1 cellular context compared by ENCODE assay signal in genomic region chr22:37658133-37659065, GRCh38.
A peak's percentile ranks its signal among the peaks of the same experiment; 100 is the strongest.
TF ChIP-seq lines count a peak whose summit lies in the region.

Gene PDXP, plus strand, starts transcription at chr22:37658723. Its CDS starts 60 bp downstream, at chr22:37658783.

TF ChIP-seq in HepG2, 621 proteins besides CTCF, POLR2A, EP300 and RAD21 (continued from another document and continues in another):
- TF ChIP-seq TFAP4 (IDR thresholded peaks at IDR 0.05; ENCODE audit: borderline replicate concordance, low read depth): peak; percentile 78; the same call in 1 of the 2 replicates
- TF ChIP-seq FOXK1 (CRISPR knock-in tag; IDR thresholded peaks at IDR 0.05; ENCODE audit: borderline replicate concordance, low read depth): 0 out of 2 replicates have a peak, but pooled peaks have one; percentile 13
- peak; percentile 73; the same call in 1 of the 2 replicates for TF ChIP-seq ZNF441 (CRISPR knock-in tag; IDR thresholded peaks at IDR 0.05; ENCODE audit: borderline replicate concordance)
- TF ChIP-seq ZNF260 (CRISPR knock-in tag; IDR thresholded peaks at IDR 0.05; ENCODE audit: borderline replicate concordance, low read depth): no peak
- no peak for TF ChIP-seq KLF13 (CRISPR knock-in tag; IDR thresholded peaks at IDR 0.05)
- no peak for TF ChIP-seq ZNF713 (CRISPR knock-in tag; IDR thresholded peaks at IDR 0.05)
- TF ChIP-seq GMEB2 (CRISPR knock-in tag; IDR thresholded peaks at IDR 0.05; ENCODE audit: low read depth): 0 out of 2 replicates have a peak, but pooled peaks have one; percentile 30
- TF ChIP-seq BHLHE40 (IDR thresholded peaks at IDR 0.05; ENCODE audit: low read length): peak; percentile 90
- TF ChIP-seq NFE2L1 (CRISPR knock-in tag; IDR thresholded peaks at IDR 0.05; ENCODE audit: borderline replicate concordance): no peak
- peak; percentile 45; the same call in 1 of the 2 replicates for TF ChIP-seq MED1 (CRISPR knock-in tag; IDR thresholded peaks at IDR 0.05)
- TF ChIP-seq IRF9 (CRISPR knock-in tag; IDR thresholded peaks at IDR 0.05; ENCODE audit: borderline replicate concordance): no peak
- TF ChIP-seq YEATS4 (CRISPR knock-in tag; IDR thresholded peaks at IDR 0.05; ENCODE audit: borderline replicate concordance): peak; percentile 61; the same call in 1 of the 2 replicates
- TF ChIP-seq ZBTB49 (CRISPR knock-in tag; IDR thresholded peaks at IDR 0.05; ENCODE audit: borderline replicate concordance): no peak
- peak; percentile 21; the same call in 1 of the 2 replicates for TF ChIP-seq SP5 (CRISPR knock-in tag; IDR thresholded peaks at IDR 0.05; ENCODE audit: borderline replicate concordance, low read depth)
- no peak for TF ChIP-seq ISL2 (CRISPR knock-in tag; IDR thresholded peaks at IDR 0.05)
- no peak for TF ChIP-seq ZHX1 (CRISPR knock-in tag; IDR thresholded peaks at IDR 0.05; ENCODE audit: low read depth)
- TF ChIP-seq STAG1 (CRISPR knock-in tag; IDR thresholded peaks at IDR 0.05): 0 out of 2 replicates have a peak, but pooled peaks have one; percentile 3
- peak; percentile 94 for TF ChIP-seq SP2 (CRISPR knock-in tag; IDR thresholded peaks at IDR 0.05)
- TF ChIP-seq PBX3 (CRISPR knock-in tag; IDR thresholded peaks at IDR 0.05; ENCODE audit: borderline replicate concordance): peak; percentile 80; the same call in 1 of the 2 replicates
- TF ChIP-seq GFI1 (CRISPR knock-in tag; IDR thresholded peaks at IDR 0.05; ENCODE audit: borderline replicate concordance): no peak
- no peak for TF ChIP-seq ZMAT5 (CRISPR knock-in tag; IDR thresholded peaks at IDR 0.05; ENCODE audit: borderline replicate concordance, low read depth)
- no peak for TF ChIP-seq NONO (IDR thresholded peaks at IDR 0.05)
- 0 out of 2 replicates have a peak, but pooled peaks have one; percentile 24 for TF ChIP-seq NONO (CRISPR knock-in tag; conservative IDR thresholded peaks at IDR 0.05)
- TF ChIP-seq U2AF2 (IDR thresholded peaks at IDR 0.05; ENCODE audit: low read depth, low read length): no peak
- 0 out of 2 replicates have a peak, but pooled peaks have one; percentile 27 for TF ChIP-seq ZNF567 (CRISPR knock-in tag; IDR thresholded peaks at IDR 0.05; ENCODE audit: borderline replicate concordance)
- peak; percentile 22 for TF ChIP-seq RARA (CRISPR knock-in tag; IDR thresholded peaks at IDR 0.05)
- TF ChIP-seq ZXDC (CRISPR knock-in tag; IDR thresholded peaks at IDR 0.05): 0 out of 2 replicates have a peak, but pooled peaks have one; percentile 20
- peak; percentile 80 for TF ChIP-seq DR1 (CRISPR knock-in tag; IDR thresholded peaks at IDR 0.05)
- peak; percentile 52; the same call in 1 of the 2 replicates for TF ChIP-seq SALL1 (CRISPR knock-in tag; IDR thresholded peaks at IDR 0.05)
- TF ChIP-seq ZNF574 (CRISPR knock-in tag; IDR thresholded peaks at IDR 0.05): peak; percentile 37; the same call in 1 of the 2 replicates
- peak; percentile 92 for TF ChIP-seq POLR2AphosphoS5 (IDR thresholded peaks at IDR 0.05; ENCODE audit: low read depth, low read length)
- TF ChIP-seq KDM6A (CRISPR knock-in tag; IDR thresholded peaks at IDR 0.05; ENCODE audit: low read depth): no peak
- TF ChIP-seq FLYWCH1 (CRISPR knock-in tag; IDR thresholded peaks at IDR 0.05): no peak
- TF ChIP-seq ETV5 (CRISPR knock-in tag; IDR thresholded peaks at IDR 0.05; ENCODE audit: borderline replicate concordance): 0 out of 2 replicates have a peak, but pooled peaks have one; percentile 34
- TF ChIP-seq BCLAF1 (IDR thresholded peaks at IDR 0.05): no peak
- TF ChIP-seq ZMYM2 (CRISPR knock-in tag; IDR thresholded peaks at IDR 0.05): no peak
- no peak for TF ChIP-seq SP1 (IDR thresholded peaks at IDR 0.05)
- peak; percentile 60 for TF ChIP-seq SP1 (CRISPR knock-in tag; IDR thresholded peaks at IDR 0.05)
- TF ChIP-seq ZNF614 (CRISPR knock-in tag; IDR thresholded peaks at IDR 0.05; ENCODE audit: borderline replicate concordance): no peak
- TF ChIP-seq GABPA (IDR thresholded peaks at IDR 0.05; ENCODE audit: low read depth, low read length): no peak
- peak; percentile 42 for TF ChIP-seq GABPA (CRISPR knock-in tag; IDR thresholded peaks at IDR 0.05; ENCODE audit: low read depth)
- peak; percentile 60; the same call in 1 of the 2 replicates for TF ChIP-seq SIN3A (IDR thresholded peaks at IDR 0.05; ENCODE audit: borderline replicate concordance, low read depth, low read length)
- no peak for TF ChIP-seq MATR3 (CRISPR knock-in tag; IDR thresholded peaks at IDR 0.05)
- peak; percentile 69; the same call in 1 of the 2 replicates for TF ChIP-seq KDM5A (IDR thresholded peaks at IDR 0.05; ENCODE audit: borderline replicate concordance, low read length)
- TF ChIP-seq KLF16 (CRISPR knock-in tag; IDR thresholded peaks at IDR 0.05): no peak; a peak in 1 of 4 replicates
